Comparison of ENCODE assay signal across 10 cellular contexts in the genomic region with DNA sequence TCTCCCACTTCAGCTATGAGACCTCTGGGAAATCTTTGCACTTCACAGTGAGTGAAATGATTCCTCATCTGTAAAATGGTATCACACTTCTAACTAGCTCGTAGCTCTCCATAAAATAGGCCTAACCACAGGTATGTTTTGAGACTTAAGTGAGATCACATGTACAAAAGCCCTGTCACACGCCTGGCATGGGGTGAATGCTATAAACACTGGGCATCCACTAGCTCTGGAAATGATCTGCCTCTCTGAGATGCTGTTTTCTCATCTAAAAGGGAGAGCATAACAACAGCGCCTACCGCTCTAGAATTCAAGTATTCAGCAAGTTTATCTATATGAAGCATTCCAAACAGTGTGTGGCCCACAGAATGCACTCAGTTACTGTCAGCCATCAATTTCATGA. TPM values are rescaled to one million over a fixed set of nuclear protein-coding genes. Genes with fewer than 3 reads are reported as not detected.
A peak's percentile ranks its signal among the peaks of the same experiment; 100 is the strongest.
DNase-seq lines count a peak whose midpoint lies in the region; ATAC-seq, FAIRE-seq and TF ChIP-seq lines count a peak whose summit lies in the region.
"Had no signal": no experiment of that assay in that cellular context is flagged by ENCODE, and none has a peak within 500 bp of the region (broad histone marks: within the 10 kb centered on the region; RNA-seq: fewer than 3 reads in every experiment).

No MANE protein-coding gene starts in this region.

- H3K27ac Mint-ChIP-seq in H9 = 0 out of 7 replicates have a peak overlapping the region, but pooled peaks of 2 of the 3 experiments have one; percentile 21 to 99
- H3K27ac Mint-ChIP-seq in natural killer cell treated with Interleukin-12 subunit alpha and Interleukin-12 subunit beta and Interleukin-15 and Interleukin-18, amount 100 ng/mL, for 72 hours = peak overlapping the region; percentile 95 to 97

- H3K23ac ChIP-seq in H9 (ENCODE audit: insufficient read length, low read depth, low read length) = no peak overlapping the region

- H2BK12ac ChIP-seq in H9 (ENCODE audit: insufficient read length, low read depth, low read length) = no peak overlapping the region

- H3K27me3 Mint-ChIP-seq in H9 (ENCODE audit: low read depth) = no peaks in the 10 kb centered on the region
- H3K27me3 Mint-ChIP-seq in natural killer cell treated with Interleukin-12 subunit alpha and Interleukin-12 subunit beta and Interleukin-15 and Interleukin-18, amount 100 ng/mL, for 72 hours = no peaks in the 10 kb centered on the region

- H4K8ac ChIP-seq in H9 (replicated peaks; ENCODE audit: insufficient read length, low read depth, low read length) = no peak overlapping the region

- intact Hi-C loops in GM12878 (cut with micrococcal nuclease; ENCODE audit: unreplicated experiment) = no loop called here

- H3K4ac ChIP-seq in H9 (ENCODE audit: low read depth, low read length) = no peak overlapping the region

- H3K23me2 ChIP-seq in H9 (ENCODE audit: insufficient read length, low read depth, low read length, poor library complexity, severe bottlenecking) = peaks cover 9% of the 10 kb centered on the region

- in situ Hi-C loops in GM12878 (cut with MboI) = no loop called here

- DNase-seq in AG08396 (ENCODE audit: low spot score) = peak; percentile 41
- DNase-seq in H9 = no peak
- no peak for DNase-seq in GM12878 (ENCODE audit: low read depth, low spot score)
- DNase-seq in natural killer cell treated with Interleukin-12 subunit alpha and Interleukin-12 subunit beta and Interleukin-15 and Interleukin-18, amount 100 ng/mL, for 72 hours (ENCODE audit: low spot score) = no peak
- DNase-seq in effector memory CD4-positive, alpha-beta T cell = no peak
- DNase-seq in NCI-H446 (lab: John Stamatoyannopoulos, UW) = no peak
- DNase-seq in GOT3 (lab: John Stamatoyannopoulos, UW) = no peak
- DNase-seq: NCI-H2171 treated with DMSO at 0.1 percent for 48 hours had no signal

- H3K4me2 ChIP-seq in H9 (ENCODE audit: insufficient read depth, insufficient read length, low read length) = no peak overlapping the region
- peak overlapping the region; percentile 62 for H3K4me2 ChIP-seq in GM12878 (ENCODE audit: control insufficient read depth, insufficient read depth)

- no peak overlapping the region for H3K27ac ChIP-seq in H9 (ENCODE audit: insufficient read length, low read depth, low read length)
- 0 out of 2 replicates have a peak overlapping the region, but pooled peaks have one; percentile 91 for H3K27ac ChIP-seq in GM12878 (ENCODE audit: control insufficient read depth, insufficient read depth)
- no peak overlapping the region for H3K27ac ChIP-seq in effector memory CD4-positive, alpha-beta T cell (ENCODE audit: insufficient read depth, low read length, poor library complexity, severe bottlenecking)

- no peak overlapping the region for H2BK120ac ChIP-seq in H9 (ENCODE audit: low read depth, low read length, poor library complexity, severe bottlenecking)

- peak overlapping the region; percentile 96 to 98 for H3K4me3 Mint-ChIP-seq in H9
- H3K4me3 Mint-ChIP-seq in natural killer cell treated with Interleukin-12 subunit alpha and Interleukin-12 subunit beta and Interleukin-15 and Interleukin-18, amount 100 ng/mL, for 72 hours = peak overlapping the region; percentile 97

- CTCF ChIA-PET in GM12878 (lab: Yijun Ruan, JAX) = interaction anchor here (1.2 to 2.3 kb wide), 3 partner anchors 91 to 181 kb away, joined by 3 to 10 read pairs (median 6); no protein-coding TSS in a partner anchor

- TF ChIP-seq POLR2A in GM12878 (IDR thresholded peaks at IDR 0.05; ENCODE audit: low read depth, low read length) = no peak

- H4K91ac ChIP-seq in H9 (ENCODE audit: insufficient read length, low read depth, low read length) = no peak overlapping the region

- H3K56ac ChIP-seq in H9 (ENCODE audit: insufficient read length, low read depth, low read length) = no peak overlapping the region

- peaks cover 5% of the 10 kb centered on the region for H3K79me1 ChIP-seq in H9 (ENCODE audit: insufficient read depth, low read depth, low read length, poor library complexity, severe bottlenecking)

- no peak overlapping the region for H3K14ac ChIP-seq in H9 (ENCODE audit: insufficient read depth, low read length)

- ATAC-seq in GM12878 (no peak), HG03571 (IDR thresholded peaks at IDR 0.05; ENCODE audit: unreplicated experiment) (no peak)
- ATAC-seq in natural killer cell treated with Interleukin-12 subunit alpha and Interleukin-12 subunit beta and Interleukin-15 and Interleukin-18, amount 100 ng/mL, for 72 hours = no peak

- SMC1A ChIA-PET in GM12878 (lab: Charles Lee; ENCODE audit: uncharacterized antibody, unreplicated experiment) = interaction anchor here (1.0 kb wide), 1 partner anchor 92 kb away, joined by 3 read pairs; no protein-coding TSS in a partner anchor

- no peak overlapping the region for H3T11ph ChIP-seq in H9 (ENCODE audit: low read length)

- H3K9me3 Mint-ChIP-seq in H9 = no peaks in the 10 kb centered on the region; a peak in 1 of 5 replicates
- H3K9me3 Mint-ChIP-seq in natural killer cell treated with Interleukin-12 subunit alpha and Interleukin-12 subunit beta and Interleukin-15 and Interleukin-18, amount 100 ng/mL, for 72 hours = no peaks in the 10 kb centered on the region

- peaks cover 0 to 7% of the 10 kb centered on the region in 2 experiments; a peak in 3 of 4 replicates for H3K36me3 ChIP-seq in GM12878 (ENCODE audit: control insufficient read depth in 2 of 2, insufficient read depth in 2 of 2, low read length in 1 of 2)
- H3K36me3 ChIP-seq in effector memory CD4-positive, alpha-beta T cell (ENCODE audit: control insufficient read depth, insufficient read depth, low read length) = peaks cover 5% of the 10 kb centered on the region

- no peak overlapping the region for H4K5ac ChIP-seq in H9 (ENCODE audit: insufficient read length, low read depth, low read length)

- H3K79me2 ChIP-seq in H9 (ENCODE audit: insufficient read depth, low read length) = peaks cover 15% of the 10 kb centered on the region
- peaks cover 72% of the 10 kb centered on the region for H3K79me2 ChIP-seq in GM12878 (ENCODE audit: control insufficient read depth, insufficient read depth, low read length)

- WGBS in H9 (ENCODE audit: extremely low coverage, insufficient read length, low lambda C conversion rate) = no CpG with 5 or more reads among the region's 4 CpGs
- 62% methylated on average over 4 of the region's 4 CpGs for WGBS in GM12878 (ENCODE audit: insufficient coverage, insufficient replicate concordance, low lambda C conversion rate, missing lambda C conversion rate)

- FAIRE-seq in GM12878 (lab: Jason Lieb, UNC) = no peak
- FAIRE-seq: G401.6 had no signal

- POLR2A ChIA-PET in GM12878 (lab: Charles Lee) = interaction anchor here (1.0 to 2.6 kb wide), 3 partner anchors 8 to 161 kb away, joined by 3 to 15 read pairs (median 3); no protein-coding TSS in a partner anchor

- H3K4me3 ChIP-seq in GM12878 = peak overlapping the region; percentile 99; the same call in 1 of the 2 replicates
- H3K4me3 ChIP-seq in effector memory CD4-positive, alpha-beta T cell (ENCODE audit: insufficient read depth, low read depth, low read length, poor library complexity, severe bottlenecking) = no peak overlapping the region

- TF ChIP-seq RAD21 in GM12878 (IDR thresholded peaks at IDR 0.05; ENCODE audit: insufficient read depth, low read depth, low read length) = no peak

- no peaks in the 10 kb centered on the region; the same call in 1 of the 2 replicates for H3K4me1 ChIP-seq in H9 (ENCODE audit: insufficient read depth, low read length)
- H3K4me1 ChIP-seq in GM12878 (ENCODE audit: control insufficient read depth, insufficient read depth, low read length) = peaks cover 24% of the 10 kb centered on the region
- H3K4me1 ChIP-seq in effector memory CD4-positive, alpha-beta T cell (ENCODE audit: control insufficient read depth, insufficient read depth, low read length, poor library complexity, severe bottlenecking) = peaks cover 23% of the 10 kb centered on the region

- H3K27me3 ChIP-seq in H9 (ENCODE audit: insufficient read depth, low read length) = no peaks in the 10 kb centered on the region
- no peaks in the 10 kb centered on the region for H3K27me3 ChIP-seq in GM12878 (replicated peaks in 1 of 2; ENCODE audit: control insufficient read depth in 2 of 2, insufficient read depth in 2 of 2, low read length in 1 of 2)
- H3K27me3 ChIP-seq in effector memory CD4-positive, alpha-beta T cell (replicated peaks; ENCODE audit: control insufficient read depth, insufficient read depth, low read length, poor library complexity, severe bottlenecking) = no peaks in the 10 kb centered on the region

- peaks cover 0 to 2% (median 0%) of the 10 kb centered on the region in 3 experiments; a peak in 1 of 7 replicates for H3K36me3 Mint-ChIP-seq in H9 (ENCODE audit: insufficient read depth in 1 of 3, low read depth in 3 of 3)
- H3K36me3 Mint-ChIP-seq in natural killer cell treated with Interleukin-12 subunit alpha and Interleukin-12 subunit beta and Interleukin-15 and Interleukin-18, amount 100 ng/mL, for 72 hours = peaks cover 5% of the 10 kb centered on the region

- no peak overlapping the region for H2BK15ac ChIP-seq in H9 (ENCODE audit: low read depth, low read length)

- no TSS peak for BruUV-seq in GM12878 (replicated peaks; lab: Mats Ljungman, UMichigan)

- TF ChIP-seq CTCF in H9 (conservative IDR thresholded peaks at IDR 0.05) (no peak), GM12878 (IDR thresholded peaks at IDR 0.05 in 2 of 3, conservative IDR thresholded peaks at IDR 0.05 in 1 of 3; ENCODE audit: control insufficient read depth in 2 of 3, extremely low read depth in 1 of 3, insufficient read depth in 1 of 3, low read depth in 3 of 3, low read length in 3 of 3) (no peak)

- no peaks in the 10 kb centered on the region for H3K9me3 ChIP-seq in H9 (ENCODE audit: control insufficient read depth, low read depth, low read length)
- no peaks in the 10 kb centered on the region for H3K9me3 ChIP-seq in GM12878 (replicated peaks; ENCODE audit: control insufficient read depth, insufficient read depth, low read length)
- no peaks in the 10 kb centered on the region for H3K9me3 ChIP-seq in effector memory CD4-positive, alpha-beta T cell (ENCODE audit: control insufficient read depth, low read length)

- peaks cover 36 to 45% of the 10 kb centered on the region in 2 experiments for H3K4me1 Mint-ChIP-seq in H9
- H3K4me1 Mint-ChIP-seq in natural killer cell treated with Interleukin-12 subunit alpha and Interleukin-12 subunit beta and Interleukin-15 and Interleukin-18, amount 100 ng/mL, for 72 hours (ENCODE audit: low read depth in 2 of 2) = peaks cover 49 to 55% of the 10 kb centered on the region in 2 donors

- H2AFZ ChIP-seq in H9 (ENCODE audit: low read length) = no peak overlapping the region
- H2AFZ ChIP-seq in GM12878 (ENCODE audit: control insufficient read depth, low read depth, low read length) = no peak overlapping the region

- no peak overlapping the region for H3K9ac ChIP-seq in H9 (ENCODE audit: extremely low read depth, insufficient read length, low read length)
- peak overlapping the region; percentile 87; the same call in 1 of the 2 replicates for H3K9ac ChIP-seq in GM12878 (ENCODE audit: control insufficient read depth, insufficient read depth, low read length)

- RAD21 ChIA-PET in GM12878 (lab: Charles Lee; ENCODE audit: unreplicated experiment) = interaction anchor here (1.1 to 1.3 kb wide), 2 partner anchors 89 to 139 kb away, joined by 3 to 4 read pairs; no protein-coding TSS in a partner anchor

- no peak overlapping the region for H2BK20ac ChIP-seq in H9 (ENCODE audit: low read depth, low read length, poor library complexity, severe bottlenecking)

- H4K20me1 ChIP-seq in H9 (ENCODE audit: control insufficient read depth, insufficient read depth, insufficient read length) = no peaks in the 10 kb centered on the region
- H4K20me1 ChIP-seq in GM12878 (ENCODE audit: control insufficient read depth, insufficient read depth) = peaks cover 2% of the 10 kb centered on the region

- H2AK5ac ChIP-seq in H9 (ENCODE audit: insufficient read length, low read length) = no peak overlapping the region

- no peak for TF ChIP-seq EP300 in GM12878 (IDR thresholded peaks at IDR 0.05; ENCODE audit: borderline replicate concordance in 1 of 2, control insufficient read depth in 1 of 2, low read depth in 2 of 2, low read length in 2 of 2)

- H2BK5ac ChIP-seq in H9 (ENCODE audit: insufficient read length, low read length) = no peak overlapping the region

- no peak overlapping the region for H3K18ac ChIP-seq in H9 (ENCODE audit: insufficient read length, low read depth, low read length)

RNA-seq across cellular contexts. Expression of a gene that starts 2.2 kb away (rescaled TPM):
- total RNA-seq in H9 (2021) (142 and 150 TPM in 2 replicates), GM12878 (2014; rRNA removed) (65.3 and 69.4 TPM in 2 replicates), GM12878 (2014; rRNA removed; fragmentation: Illumina TruSeq; extraction: Trizol) (69.1 and 73.6 TPM in 2 replicates), GM12878 (2021) (154 and 158 TPM in 2 replicates)
- 225 and 245 TPM in 2 replicates for total RNA-seq in GM12878 (2013; cell fraction: nucleolus; rRNA removed)
- 28.0 TPM for polyA plus RNA-seq in GM12878 (2011; ENCODE audit: low read depth)
- polyA plus RNA-seq in GM12878 (2011; rRNA removed) (88.6 and 185 TPM in 2 replicates), GM12878 (2014; fragmentation: Illumina TruSeq; extraction: Trizol) (67.5 and 136 TPM in 2 replicates), GM12878 (2014; fragmentation: Nextera tagmentation; extraction: Ambion mirVana) (1 to 10 TPM; 1.0 to 2.5 TPM), GM12878 (2014; rRNA removed) (128 and 161 TPM in 2 replicates), GM12878 (2016; fragmentation: Nextera tagmentation; extraction: Ambion mirVana) (10 to 100 TPM; 34.6 to 37.4 TPM)
- 170 and 190 TPM in 2 replicates for polyA plus RNA-seq in GM12878 (2011; cell fraction: cytosol; rRNA removed)
- 414 and 491 TPM in 2 replicates for polyA plus RNA-seq in GM12878 (2011; cell fraction: nucleus; rRNA removed)
- polyA plus RNA-seq in GM12878 (2012) = 90.9 and 106 TPM in 2 replicates
- polyA minus RNA-seq in GM12878 (2011; rRNA and poly(A)+ RNA removed) = 86.9 and 127 TPM in 2 replicates
- polyA minus RNA-seq in GM12878 (2011; cell fraction: cytosol; rRNA and poly(A)+ RNA removed) = 49.3 and 54.7 TPM in 2 replicates
- polyA minus RNA-seq in GM12878 (2011; cell fraction: nucleus; rRNA and poly(A)+ RNA removed) = 56.0 and 75.0 TPM in 2 replicates
- 100 to 1,000 TPM; 131 to 180 TPM for total RNA-seq in natural killer cell treated with Interleukin-12 subunit alpha and Interleukin-12 subunit beta and Interleukin-15 and Interleukin-18, amount 100 ng/mL, for 72 hours

RNA-seq across cellular contexts. Expression of a gene that starts 56.4 kb away (rescaled TPM):
- total RNA-seq in H9 (2021) (0.31 and 0.35 TPM in 2 replicates), GM12878 (2014; rRNA removed) (0.56 TPM in 1 of 2 replicates, not detected in the other), GM12878 (2014; rRNA removed; fragmentation: Illumina TruSeq; extraction: Trizol) (not detected in 2 replicates), GM12878 (2021) (not detected in 2 replicates)
- total RNA-seq in GM12878 (2013; cell fraction: nucleolus; rRNA removed) = 0.56 TPM in 1 of 2 replicates, not detected in the other
- not detected for polyA plus RNA-seq in GM12878 (2011; ENCODE audit: low read depth)
- polyA plus RNA-seq in GM12878 (2011; rRNA removed) (0.05 TPM in 1 of 2 replicates, not detected in the other), GM12878 (2014; fragmentation: Illumina TruSeq; extraction: Trizol) (0.03 TPM in 1 of 2 replicates, not detected in the other), GM12878 (2014; fragmentation: Nextera tagmentation; extraction: Ambion mirVana) (not detected), GM12878 (2014; rRNA removed) (0.04 TPM in 1 of 2 replicates, not detected in the other), GM12878 (2016; fragmentation: Nextera tagmentation; extraction: Ambion mirVana) (not detected)
- 0.04 TPM in 1 of 2 replicates, not detected in the other for polyA plus RNA-seq in GM12878 (2011; cell fraction: cytosol; rRNA removed)
- polyA plus RNA-seq in GM12878 (2011; cell fraction: nucleus; rRNA removed) = 0.16 and 0.52 TPM in 2 replicates
- polyA plus RNA-seq in GM12878 (2012) = not detected in 2 replicates
- not detected in 2 replicates for polyA minus RNA-seq in GM12878 (2011; rRNA and poly(A)+ RNA removed)
- polyA minus RNA-seq in GM12878 (2011; cell fraction: cytosol; rRNA and poly(A)+ RNA removed) = not detected in 2 replicates
- not detected in 2 replicates for polyA minus RNA-seq in GM12878 (2011; cell fraction: nucleus; rRNA and poly(A)+ RNA removed)
- total RNA-seq in natural killer cell treated with Interleukin-12 subunit alpha and Interleukin-12 subunit beta and Interleukin-15 and Interleukin-18, amount 100 ng/mL, for 72 hours = under 1 TPM in 1 of 2 donors, not detected in 1; 0.98 TPM
